ENCODE assay signal across 19 cellular contexts in the genomic region with DNA sequence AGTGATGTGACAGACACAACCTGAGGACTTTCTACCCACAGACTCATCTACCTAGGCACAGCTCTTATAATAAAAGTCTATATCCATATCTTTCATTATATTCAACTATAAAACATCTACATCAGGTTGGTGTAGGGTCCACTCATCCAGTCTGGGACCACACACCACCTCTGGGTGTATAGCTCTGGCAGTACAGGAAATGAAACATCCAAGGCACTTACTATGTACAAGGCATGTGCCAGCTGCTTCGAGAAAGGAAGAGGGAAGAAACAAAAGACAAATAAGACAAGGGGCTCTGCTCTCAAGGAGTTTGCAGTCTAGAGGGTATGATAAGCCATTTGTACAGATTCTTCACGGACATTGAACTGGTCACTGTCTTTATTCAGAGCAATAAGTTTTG. TPM values are rescaled to one million over a fixed set of nuclear protein-coding genes. Genes with fewer than 3 reads are reported as not detected.
DNase-seq lines count a peak whose midpoint lies in the region; ATAC-seq and TF ChIP-seq lines count a peak whose summit lies in the region.
"Had no signal": no experiment of that assay in that cellular context is flagged by ENCODE, and none has a peak within 500 bp of the region (broad histone marks: within the 10 kb centered on the region; RNA-seq: fewer than 3 reads in every experiment).

No MANE protein-coding gene starts in this region.

- intact Hi-C loops in left ventricle myocardium inferior (cut with micrococcal nuclease) (no loop called here), left cardiac atrium (cut with DNase I) (no loop called here)

- H3K27me3 ChIP-seq in left ventricle myocardium inferior (ENCODE audit: low read depth) = no peaks in the 10 kb centered on the region
- no peaks in the 10 kb centered on the region for H3K27me3 ChIP-seq in neutrophil
- H3K27me3 ChIP-seq: BE2C had no signal

- no peaks in the 10 kb centered on the region for H3K36me3 ChIP-seq in left ventricle myocardium inferior
- no peaks in the 10 kb centered on the region for H3K36me3 ChIP-seq in neutrophil
- H3K36me3 ChIP-seq: BE2C had no signal

- DNase-seq in left ventricle myocardium inferior (no peak), left cardiac atrium (no peak), chondrocyte (ENCODE audit: low spot score) (no peak), retina (no peak), NOMO-1 treated with DMSO at 0.1 percent for 48 hours (lab: John Stamatoyannopoulos, UW; ENCODE audit: unreplicated experiment) (no peak)
- DNase-seq: 8988T; BE2C; Calu3; CD4-positive, alpha-beta T cell; DMS53; NCI-H1092 treated with DMSO at 0.1 percent for 48 hours; NCI-H2081 treated with DMSO at 0.1 percent for 48 hours; NCI-H524; SHP77 had no signal

- H3K27ac ChIP-seq in left ventricle myocardium inferior (replicated peaks) (peak overlapping the region; percentile 58), neutrophil (peak overlapping the region; percentile 47)

- H3K4me3 ChIP-seq in left ventricle myocardium inferior (no peak overlapping the region), neutrophil (ENCODE audit: low read depth in 1 of 2, low read length in 1 of 2) (no peak overlapping the region)
- H3K4me3 ChIP-seq: GM12878 had no signal

- TF ChIP-seq CTCF in left ventricle myocardium inferior (IDR thresholded peaks at IDR 0.05; ENCODE audit: borderline replicate concordance) (no peak), chondrocyte (IDR thresholded peaks at IDR 0.05) (no peak), neutrophil (IDR thresholded peaks at IDR 0.05) (no peak)

- H3K9me3 Mint-ChIP-seq in chondrocyte (ENCODE audit: low read depth) = no peaks in the 10 kb centered on the region
- H3K9me3 Mint-ChIP-seq: CD4-positive, alpha-beta T cell had no signal

- no peaks in the 10 kb centered on the region for H3K27me3 Mint-ChIP-seq in chondrocyte (ENCODE audit: low read depth)

- no peak overlapping the region for H3K4me3 Mint-ChIP-seq in chondrocyte (ENCODE audit: unreplicated experiment)
- H3K4me3 Mint-ChIP-seq: CD4-positive, alpha-beta T cell had no signal

- H3K27ac Mint-ChIP-seq in chondrocyte (ENCODE audit: unreplicated experiment) = peak overlapping the region; percentile 81
- H3K27ac Mint-ChIP-seq: CD4-positive, alpha-beta T cell had no signal

- H3K4me1 ChIP-seq in left ventricle myocardium inferior = peaks cover 97% of the 10 kb centered on the region
- peaks cover 11 to 16% of the 10 kb centered on the region in 2 experiments for H3K4me1 ChIP-seq in neutrophil (ENCODE audit: control insufficient read depth in 1 of 2, insufficient read depth in 1 of 2, low read depth in 1 of 2, low read length in 1 of 2)
- H3K4me1 ChIP-seq: BE2C had no signal

- no peaks in the 10 kb centered on the region for H3K9me3 ChIP-seq in left ventricle myocardium inferior (replicated peaks)
- H3K9me3 ChIP-seq in neutrophil = no peaks in the 10 kb centered on the region
- H3K9me3 ChIP-seq: BE2C had no signal

- H3K36me3 Mint-ChIP-seq in chondrocyte (ENCODE audit: low read depth) = no peaks in the 10 kb centered on the region

- H3K4me1 Mint-ChIP-seq in chondrocyte (ENCODE audit: low read depth) = peaks cover 82% of the 10 kb centered on the region

- ATAC-seq in left cardiac atrium = no peak
- ATAC-seq in GM21360 (IDR thresholded peaks at IDR 0.05; ENCODE audit: unreplicated experiment) = no peak
- no peak for ATAC-seq in HG02798 (IDR thresholded peaks at IDR 0.05; ENCODE audit: poor library complexity, unreplicated experiment)
- ATAC-seq: GM12878, HCT116 had no signal

RNA-seq across cellular contexts. Expression of gene KIF13A, which starts 18.6 kb away (rescaled TPM):
- 85.7 TPM for total RNA-seq in left ventricle myocardium inferior
- 10 to 100 TPM; 60.5 to 64.7 TPM for total RNA-seq in left cardiac atrium
- 39.5 to 51.9 TPM (median 49.7 TPM) in 3 replicates for total RNA-seq in chondrocyte
